ENCODE assay signal across 9 cellular contexts in the genomic region with DNA sequence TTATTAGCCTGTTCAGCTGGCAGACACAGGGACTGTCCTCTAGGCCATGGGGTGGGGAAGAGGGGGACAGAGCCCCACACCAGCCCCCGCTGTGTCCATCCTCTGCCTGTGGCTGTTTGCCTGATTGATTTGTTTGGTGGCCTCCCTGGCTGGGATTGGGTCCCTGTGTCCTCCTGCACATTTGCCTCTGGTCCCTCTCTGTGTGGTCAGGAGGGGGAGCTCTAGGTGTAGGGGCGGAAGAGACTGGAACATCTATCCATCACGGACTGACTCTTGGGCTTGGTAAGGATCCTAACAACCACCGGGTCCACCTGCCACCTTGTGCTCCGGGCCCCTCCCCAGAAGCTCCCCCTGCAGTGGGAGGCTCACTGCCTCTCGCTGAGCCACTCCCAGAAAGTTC. TPM values are rescaled to one million over a fixed set of nuclear protein-coding genes. Genes with fewer than 3 reads are reported as not detected.
DNase-seq lines count a peak whose midpoint lies in the region; ATAC-seq and TF ChIP-seq lines count a peak whose summit lies in the region.
"Had no signal": no experiment of that assay in that cellular context is flagged by ENCODE, and none has a peak within 500 bp of the region (broad histone marks: within the 10 kb centered on the region; RNA-seq: fewer than 3 reads in every experiment).

No MANE protein-coding gene starts in this region.

- H3K27me3 Mint-ChIP-seq in activated CD4-positive, alpha-beta T cell treated with anti-CD3 and anti-CD28 coated beads for 36 hours: no peaks in the 10 kb centered on the region

- intact Hi-C loops in activated CD4-positive, alpha-beta T cell treated with anti-CD3 and anti-CD28 coated beads for 36 hours (cut with DNase I, micrococcal nuclease): loop anchor here in 1 of 2 experiments (2.0 kb wide), 1 partner anchor 29 kb away; no protein-coding TSS in a partner anchor

- CTCF ChIA-PET in activated CD4-positive, alpha-beta T cell treated with anti-CD3 and anti-CD28 coated beads for 36 hours (lab: Charles Lee): interaction anchor here (0.7 to 1.9 kb wide), 5 partner anchors 10 to 950 kb away, joined by 3 to 10 read pairs (median 4); no protein-coding TSS in a partner anchor

- H3K4me1 Mint-ChIP-seq in activated CD4-positive, alpha-beta T cell treated with anti-CD3 and anti-CD28 coated beads for 36 hours: peaks cover 20% of the 10 kb centered on the region
- H3K4me1 Mint-ChIP-seq in stimulated activated effector memory CD8-positive, alpha-beta T cell treated with anti-CD3 and anti-CD28 coated beads, Interleukin-12 subunit alpha, Interleukin-12 subunit beta, amount 100 ng/mL, for 72 hours: peaks cover 41% of the 10 kb centered on the region

- ATAC-seq in activated CD4-positive, alpha-beta T cell treated with anti-CD3 and anti-CD28 coated beads for 36 hours: peak; percentile 24
- peak; percentile 29 for ATAC-seq in stimulated activated effector memory CD8-positive, alpha-beta T cell treated with anti-CD3 and anti-CD28 coated beads, Interleukin-12 subunit alpha, Interleukin-12 subunit beta, amount 100 ng/mL, for 72 hours
- no peak for ATAC-seq in GM18517 (IDR thresholded peaks at IDR 0.05; ENCODE audit: unreplicated experiment)

- no peak overlapping the region for H3K4me3 ChIP-seq in cardiac fibroblast (replicated peaks in 1 of 2; ENCODE audit: low read depth in 2 of 2, low read length in 2 of 2)
- H3K4me3 ChIP-seq: spleen had no signal

- H3K27ac Mint-ChIP-seq in activated CD4-positive, alpha-beta T cell treated with anti-CD3 and anti-CD28 coated beads for 36 hours: no peak overlapping the region
- peak overlapping the region; percentile 84 for H3K27ac Mint-ChIP-seq in stimulated activated effector memory CD8-positive, alpha-beta T cell treated with anti-CD3 and anti-CD28 coated beads, Interleukin-12 subunit alpha, Interleukin-12 subunit beta, amount 100 ng/mL, for 72 hours

- peaks cover 10% of the 10 kb centered on the region for H3K36me3 Mint-ChIP-seq in activated CD4-positive, alpha-beta T cell treated with anti-CD3 and anti-CD28 coated beads for 36 hours (ENCODE audit: low read depth)
- H3K36me3 Mint-ChIP-seq in stimulated activated effector memory CD8-positive, alpha-beta T cell treated with anti-CD3 and anti-CD28 coated beads, Interleukin-12 subunit alpha, Interleukin-12 subunit beta, amount 100 ng/mL, for 72 hours: peaks cover 19% of the 10 kb centered on the region

- DNase-seq in activated CD4-positive, alpha-beta T cell treated with anti-CD3 and anti-CD28 coated beads for 36 hours: peak; percentile 39
- no peak for DNase-seq in activated CD4-positive, alpha-beta T cell treated with anti-CD3 and anti-CD28 coated beads, Interleukin-2, amount 50 U/mL, for 48 hours
- DNase-seq in M059J (ENCODE audit: low read depth) (peak; percentile 66), cardiac fibroblast (ENCODE audit: low read depth in 2 of 2) (no peak), NCI-H2029 treated with DMSO at 0.1 percent for 48 hours (lab: John Stamatoyannopoulos, UW) (no peak), GF-D8 (lab: John Stamatoyannopoulos, UW) (no peak)
- DNase-seq in stimulated activated effector memory CD8-positive, alpha-beta T cell treated with anti-CD3 and anti-CD28 coated beads, Interleukin-12 subunit alpha, Interleukin-12 subunit beta, amount 100 ng/mL, for 72 hours (ENCODE audit: low spot score in 2 of 2): no peak
- DNase-seq: spleen had no signal

- no peaks in the 10 kb centered on the region for H3K9me3 Mint-ChIP-seq in activated CD4-positive, alpha-beta T cell treated with anti-CD3 and anti-CD28 coated beads for 36 hours (ENCODE audit: low read depth)
- no peaks in the 10 kb centered on the region for H3K9me3 Mint-ChIP-seq in stimulated activated effector memory CD8-positive, alpha-beta T cell treated with anti-CD3 and anti-CD28 coated beads, Interleukin-12 subunit alpha, Interleukin-12 subunit beta, amount 100 ng/mL, for 72 hours

- POLR2A ChIA-PET in activated CD4-positive, alpha-beta T cell treated with anti-CD3 and anti-CD28 coated beads for 36 hours (lab: Charles Lee): interaction anchor here (0.6 kb wide), 1 partner anchor 664 kb away, joined by 3 read pairs; the partner anchor contains the start of gene PPIL1

- TF ChIP-seq CTCF in cardiac fibroblast (IDR thresholded peaks at IDR 0.05; ENCODE audit: low read depth, low read length): peak; percentile 48

- no peak overlapping the region for H3K4me3 Mint-ChIP-seq in activated CD4-positive, alpha-beta T cell treated with anti-CD3 and anti-CD28 coated beads for 36 hours
- H3K4me3 Mint-ChIP-seq in stimulated activated effector memory CD8-positive, alpha-beta T cell treated with anti-CD3 and anti-CD28 coated beads, Interleukin-12 subunit alpha, Interleukin-12 subunit beta, amount 100 ng/mL, for 72 hours: no peak overlapping the region

RNA-seq across cellular contexts. Expression of gene CCDC167, which starts 38.4 kb away (rescaled TPM):
- total RNA-seq in activated CD4-positive, alpha-beta T cell treated with anti-CD3 and anti-CD28 coated beads for 36 hours: 10 to 100 TPM; 55.3 to 60.3 TPM
- 61.9 and 87.7 TPM in 2 replicates for total RNA-seq in M059J (2014; rRNA removed; shearing (Covaris generic))

Comparison
In these comparisons a context has a peak if more than half of its experiments do, and no peak if none do; other contexts are left out.
1. DNase-seq: peak in activated CD4-positive, alpha-beta T cell treated with anti-CD3 and anti-CD28 coated beads for 36 hours (single experiment) and M059J (single experiment); none in activated CD4-positive, alpha-beta T cell treated with anti-CD3 and anti-CD28 coated beads, Interleukin-2, amount 50 U/mL, for 48 hours (0 of 2), cardiac fibroblast (0 of 2), stimulated activated effector memory CD8-positive, alpha-beta T cell treated with anti-CD3 and anti-CD28 coated beads, Interleukin-12 subunit alpha, Interleukin-12 subunit beta, amount 100 ng/mL, for 72 hours (0 of 2), NCI-H2029 treated with DMSO at 0.1 percent for 48 hours (single experiment) and GF-D8 (single experiment).